ENCODE assay signal across 7 cellular contexts in the genomic region with DNA sequence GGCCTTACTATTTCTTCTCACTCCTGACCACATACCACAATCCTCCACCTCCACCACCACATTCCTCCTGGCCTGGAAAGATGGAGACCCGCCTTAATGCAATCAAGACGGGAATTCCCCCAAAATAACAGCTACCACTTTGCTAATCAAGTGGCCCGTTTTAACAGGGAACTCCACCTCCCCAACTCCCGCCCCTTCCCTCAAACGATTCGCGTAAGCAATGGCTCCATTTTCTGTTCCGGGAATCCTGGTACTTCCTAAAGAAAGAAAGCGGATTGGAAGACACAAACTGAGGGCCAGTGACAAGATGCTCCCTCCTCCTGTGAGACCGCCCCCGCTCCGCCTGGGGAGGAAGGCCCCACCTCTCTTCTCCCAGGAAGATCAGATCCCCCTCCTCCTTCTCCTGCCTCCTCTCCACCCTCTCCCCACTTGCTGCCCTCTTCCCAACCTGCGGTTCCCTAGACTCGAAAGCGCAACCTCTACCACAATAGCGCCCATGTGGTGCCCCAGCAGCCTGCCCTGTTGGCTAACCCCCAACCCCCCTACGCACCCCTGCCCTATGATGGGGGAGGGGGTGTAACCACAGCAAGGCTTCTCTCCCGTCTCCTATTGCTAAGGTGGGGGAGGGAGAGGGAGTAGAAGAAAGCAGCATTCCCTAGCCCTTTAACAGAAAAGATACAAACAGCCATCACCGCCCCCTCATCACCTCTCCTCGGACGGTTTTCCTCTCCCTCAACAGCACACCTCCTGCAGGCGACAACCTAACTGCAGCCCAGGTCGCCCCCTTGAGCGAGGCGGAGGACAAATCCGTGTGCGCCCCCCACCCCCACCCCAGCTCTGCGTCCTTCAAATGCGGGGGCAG. TPM values are rescaled to one million over a fixed set of nuclear protein-coding genes. Genes with fewer than 3 reads are reported as not detected.
DNase-seq lines count a peak whose midpoint lies in the region; ATAC-seq and TF ChIP-seq lines count a peak whose summit lies in the region.

No MANE protein-coding gene starts in this region.

- TF ChIP-seq CTCF in HEK293 (tag by site-specific recombination; IDR thresholded peaks at IDR 0.05), result peak; percentile 87
- TF ChIP-seq CTCF in WI38 (IDR thresholded peaks at IDR 0.05; ENCODE audit: low read depth, low read length), result no peak

- H3K27ac ChIP-seq in HEK293 (ENCODE audit: extremely low read depth, low read depth, low read length) (peak overlapping the region; percentile 90), thymus (ENCODE audit: low read depth) (peak overlapping the region; percentile 78)

- no peaks in the 10 kb centered on the region for H3K4me1 ChIP-seq in HEK293 (ENCODE audit: control insufficient read depth, insufficient read depth, low read length)
- peaks cover 17% of the 10 kb centered on the region for H3K4me1 ChIP-seq in thymus (ENCODE audit: control insufficient read depth, insufficient read depth, low read length)

- H3K36me3 ChIP-seq in HEK293 (ENCODE audit: control insufficient read depth in 2 of 2, insufficient read depth in 1 of 2, low read length in 2 of 2), result peaks cover 13 to 36% of the 10 kb centered on the region in 2 experiments; a peak in 2 of 3 replicates
- H3K36me3 ChIP-seq in thymus (ENCODE audit: control insufficient read depth, insufficient read depth), result peaks cover 4% of the 10 kb centered on the region

- WGBS in thymus, result 2% methylated on average over 29 of the region's 29 CpGs

- peak overlapping the region; percentile 81 for H3K4me3 ChIP-seq in HEK293 (ENCODE audit: low read depth, low read length)
- H3K4me3 ChIP-seq in WI38 (ENCODE audit: low read depth, low read length), result peak overlapping the region; percentile 81
- H3K4me3 ChIP-seq in thymus (ENCODE audit: low read length), result peak overlapping the region; percentile 65

- no peaks in the 10 kb centered on the region for H3K27me3 ChIP-seq in thymus (ENCODE audit: control insufficient read depth, insufficient read depth)

- DNase-seq in ELR (ENCODE audit: low read depth) (peak; percentile 98), NCI-H2107 (lab: John Stamatoyannopoulos, UW) (peak; percentile 45), midbrain (lab: John Stamatoyannopoulos, UW) (peak; percentile 72)

- ATAC-seq in esophagus mucosa, result peak; percentile 84

- CTCF ChIA-PET in HEK293 (lab: Yijun Ruan, JAX), result interaction anchor here (0.9 to 8.9 kb wide), 8 partner anchors 15 to 40 kb away, joined by 3 to 64 read pairs (median 7); partner anchors contain the start of gene WNT1

- POLR2A ChIA-PET in HEK293 (lab: Yijun Ruan, JAX), result interaction anchor here (0.7 to 2.9 kb wide), 15 partner anchors 9 to 1250 kb away, joined by 3 to 28 read pairs (median 4); partner anchors contain the start of genes DDX23, RND1, TUBA1B and WNT10B

- H3K9me3 ChIP-seq in HEK293 (ENCODE audit: control insufficient read depth, insufficient read depth, low read depth, low read length), result no peaks in the 10 kb centered on the region
- H3K9me3 ChIP-seq in thymus (ENCODE audit: control insufficient read depth), result no peaks in the 10 kb centered on the region

TF ChIP-seq in HEK293, 187 proteins besides CTCF, POLR2A, EP300 and RAD21 (continues in another document):
- no peak; the same call in 1 of the 2 replicates for TF ChIP-seq ZXDB (tag by site-specific recombination; IDR thresholded peaks at IDR 0.05)
- no peak for TF ChIP-seq ZNF174 (tag by site-specific recombination; IDR thresholded peaks at IDR 0.05)
- peak; percentile 62 for TF ChIP-seq ZBTB8A (tag by site-specific recombination; IDR thresholded peaks at IDR 0.05)
- no peak for TF ChIP-seq ZNF311 (tag by site-specific recombination; IDR thresholded peaks at IDR 0.05; ENCODE audit: borderline replicate concordance)
- peak; percentile 98 for TF ChIP-seq SP2 (tag by site-specific recombination; IDR thresholded peaks at IDR 0.05)
- no peak for TF ChIP-seq ZNF19 (tag by site-specific recombination; IDR thresholded peaks at IDR 0.05; ENCODE audit: low read depth)
- TF ChIP-seq, protein P1, sequence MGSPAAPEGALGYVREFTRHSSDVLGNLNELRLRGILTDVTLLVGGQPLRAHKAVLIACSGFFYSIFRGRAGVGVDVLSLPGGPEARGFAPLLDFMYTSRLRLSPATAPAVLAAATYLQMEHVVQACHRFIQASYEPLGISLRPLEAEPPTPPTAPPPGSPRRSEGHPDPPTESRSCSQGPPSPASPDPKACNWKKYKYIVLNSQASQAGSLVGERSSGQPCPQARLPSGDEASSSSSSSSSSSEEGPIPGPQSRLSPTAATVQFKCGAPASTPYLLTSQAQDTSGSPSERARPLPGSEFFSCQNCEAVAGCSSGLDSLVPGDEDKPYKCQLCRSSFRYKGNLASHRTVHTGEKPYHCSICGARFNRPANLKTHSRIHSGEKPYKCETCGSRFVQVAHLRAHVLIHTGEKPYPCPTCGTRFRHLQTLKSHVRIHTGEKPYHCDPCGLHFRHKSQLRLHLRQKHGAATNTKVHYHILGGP (tag by site-specific recombination; IDR thresholded peaks at IDR 0.05), result no peak
- TF ChIP-seq, protein P2, sequence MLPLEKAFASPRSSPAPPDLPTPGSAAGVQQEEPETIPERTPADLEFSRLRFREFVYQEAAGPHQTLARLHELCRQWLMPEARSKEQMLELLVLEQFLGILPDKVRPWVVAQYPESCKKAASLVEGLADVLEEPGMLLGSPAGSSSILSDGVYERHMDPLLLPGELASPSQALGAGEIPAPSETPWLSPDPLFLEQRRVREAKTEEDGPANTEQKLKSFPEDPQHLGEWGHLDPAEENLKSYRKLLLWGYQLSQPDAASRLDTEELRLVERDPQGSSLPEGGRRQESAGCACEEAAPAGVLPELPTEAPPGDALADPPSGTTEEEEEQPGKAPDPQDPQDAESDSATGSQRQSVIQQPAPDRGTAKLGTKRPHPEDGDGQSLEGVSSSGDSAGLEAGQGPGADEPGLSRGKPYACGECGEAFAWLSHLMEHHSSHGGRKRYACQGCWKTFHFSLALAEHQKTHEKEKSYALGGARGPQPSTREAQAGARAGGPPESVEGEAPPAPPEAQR (tag by site-specific recombination; IDR thresholded peaks at IDR 0.05), result 0 out of 2 replicates have a peak, but pooled peaks have one; percentile 36
- peak; percentile 71; the same call in 1 of the 2 replicates for TF ChIP-seq ZNF600 (tag by site-specific recombination; IDR thresholded peaks at IDR 0.05)
- no peak for TF ChIP-seq ZNF776 (tag by site-specific recombination; IDR thresholded peaks at IDR 0.05; ENCODE audit: borderline replicate concordance)
- TF ChIP-seq ZBTB7A (tag by site-specific recombination; IDR thresholded peaks at IDR 0.05; ENCODE audit: low read depth), result 0 out of 2 replicates have a peak, but pooled peaks have one; percentile 8
- TF ChIP-seq ZNF37A (tag by site-specific recombination; IDR thresholded peaks at IDR 0.05), result no peak
- TF ChIP-seq TCF7L2 (IDR thresholded peaks at IDR 0.05; ENCODE audit: borderline replicate concordance, low read depth, low read length), result no peak
- no peak for TF ChIP-seq ZNF239 (tag by site-specific recombination; IDR thresholded peaks at IDR 0.05)
- no peak for TF ChIP-seq ZNF571 (tag by site-specific recombination; IDR thresholded peaks at IDR 0.05)
- no peak for TF ChIP-seq ZNF791 (tag by site-specific recombination; IDR thresholded peaks at IDR 0.05)
- TF ChIP-seq ZNF18 (tag by site-specific recombination; IDR thresholded peaks at IDR 0.05), result no peak
- no peak for TF ChIP-seq ZNF433 (tag by site-specific recombination; IDR thresholded peaks at IDR 0.05; ENCODE audit: low read depth)

RNA-seq across cellular contexts. Expression of gene ARF3, which starts 0.8 kb away (rescaled TPM):
- total RNA-seq in esophagus mucosa, result 144 TPM
- polyA plus RNA-seq in thymus, result 70.6 TPM

RNA-seq across cellular contexts. Expression of gene WNT10B, which starts 15.0 kb away (rescaled TPM):
- 0.48 TPM for total RNA-seq in esophagus mucosa
- 14.1 TPM for polyA plus RNA-seq in thymus

RNA-seq across cellular contexts. Expression of gene WNT1, which starts 21.6 kb away (rescaled TPM):
- total RNA-seq in esophagus mucosa, result not detected
- 0.05 TPM for polyA plus RNA-seq in thymus

RNA-seq across cellular contexts. Expression of gene FKBP11, which starts 31.2 kb away (rescaled TPM):
- 13.1 TPM for total RNA-seq in esophagus mucosa
- polyA plus RNA-seq in thymus, result 36.7 TPM

RNA-seq across cellular contexts. Expression of gene DDN, which starts 42.7 kb away (rescaled TPM):
- 0.28 TPM for total RNA-seq in esophagus mucosa
- polyA plus RNA-seq in thymus, result 0.18 TPM

Comparison
In these comparisons a context has a peak if more than half of its experiments do, and no peak if none do; other contexts are left out.
1. Peak in every context shown above with its lines: DNase-seq, ATAC-seq, H3K4me3 ChIP-seq and H3K27ac ChIP-seq.
2. DNase-seq: peak in every context shown above with its lines; median percentile 98 in ELR; 72 in midbrain; 45 in NCI-H2107.